Comparison of ENCODE assay signal across 8 cellular contexts in genomic region chr1:2314297-2314802, GRCh38.
DNase-seq lines count a peak whose midpoint lies in the region; ATAC-seq, FAIRE-seq and TF ChIP-seq lines count a peak whose summit lies in the region.

No MANE protein-coding gene starts in this region.

- no peaks in the 10 kb centered on the region for H3K27me3 Mint-ChIP-seq in CD8-positive, alpha-beta T cell (ENCODE audit: low read depth)

- H3K9me3 ChIP-seq in CD8-positive, alpha-beta T cell (ENCODE audit: low read length), result no peaks in the 10 kb centered on the region
- H3K9me3 ChIP-seq in keratinocyte (ENCODE audit: control insufficient read depth, low read depth, low read length), result no peaks in the 10 kb centered on the region

- TF ChIP-seq CTCF in CD8-positive, alpha-beta T cell (IDR thresholded peaks at IDR 0.05), result no peak
- TF ChIP-seq CTCF in keratinocyte (optimal IDR thresholded peaks at IDR 0.05 in 1 of 3, IDR thresholded peaks at IDR 0.05 in 1 of 3, conservative IDR thresholded peaks at IDR 0.05 in 1 of 3; ENCODE audit: extremely low read depth in 1 of 3, insufficient read depth in 2 of 3, low read length in 3 of 3), result no peak

- peak; percentile 6 for ATAC-seq in CD8-positive, alpha-beta T cell
- ATAC-seq in stimulated activated naive CD8-positive, alpha-beta T cell treated with anti-CD3 and anti-CD28 coated beads, Interleukin-15, Interleukin-2, amounts not matched to agents 100 U/mL and 50 U/mL, for 24 hours, result no peak
- ATAC-seq in GM21526 (IDR thresholded peaks at IDR 0.05; ENCODE audit: low FRiP score, unreplicated experiment) (no peak), GM21825 (IDR thresholded peaks at IDR 0.05; ENCODE audit: unreplicated experiment) (no peak)

- peak in 1 of 7 experiments; percentile 52 for DNase-seq in CD8-positive, alpha-beta T cell
- DNase-seq in HuH-7.5 (ENCODE audit: low spot score) (peak; percentile 90), cerebellar cortex (ENCODE audit: low spot score) (peak; percentile 37), keratinocyte (ENCODE audit: low read depth, low spot score) (peak; percentile 15)
- DNase-seq in stimulated activated naive CD8-positive, alpha-beta T cell treated with anti-CD3 and anti-CD28 coated beads, Interleukin-15, Interleukin-2, amounts not matched to agents 100 U/mL and 50 U/mL, for 24 hours, result peak; percentile 42
- DNase-seq in stimulated activated CD4-positive, alpha-beta T cell treated with anti-CD3 and anti-CD28 coated beads, Interleukin-2, amount 100 ng/mL, for 48 hours, result no peak

- dilution Hi-C loops in keratinocyte (cut with MboI; ENCODE audit: extremely low pct_ligation_motif_present, low sequenced_read_pairs), result no loop called here

- H3K4me3 Mint-ChIP-seq in CD8-positive, alpha-beta T cell, result no peak overlapping the region

- H3K27ac Mint-ChIP-seq in CD8-positive, alpha-beta T cell, result peak overlapping the region; percentile 90

- H3K9me3 Mint-ChIP-seq in CD8-positive, alpha-beta T cell, result no peaks in the 10 kb centered on the region

- peak overlapping the region; percentile 35 for H3K27ac ChIP-seq in CD8-positive, alpha-beta T cell (ENCODE audit: low read depth, low read length)
- no peak overlapping the region for H3K27ac ChIP-seq in keratinocyte (ENCODE audit: control insufficient read depth, insufficient read depth, low read length)

- H4K20me1 ChIP-seq in keratinocyte (ENCODE audit: control insufficient read depth, extremely low read depth, insufficient read depth, low read length), result no peaks in the 10 kb centered on the region

- peak overlapping the region; percentile 28 for H3K9ac ChIP-seq in keratinocyte (ENCODE audit: control insufficient read depth, extremely low read depth, insufficient read depth, low read length)

- FAIRE-seq in keratinocyte (lab: Jason Lieb, UNC), result no peak

- H3K9me1 ChIP-seq in keratinocyte (ENCODE audit: control insufficient read depth, extremely low read depth, insufficient read depth, low read length), result no peaks in the 10 kb centered on the region

- no peaks in the 10 kb centered on the region for H3K36me3 Mint-ChIP-seq in CD8-positive, alpha-beta T cell

- no peaks in the 10 kb centered on the region for H3K27me3 ChIP-seq in CD8-positive, alpha-beta T cell (ENCODE audit: insufficient read depth, low read length)
- H3K27me3 ChIP-seq in keratinocyte (ENCODE audit: control insufficient read depth, extremely low read depth, insufficient read depth, low read length), result no peaks in the 10 kb centered on the region

- no peak overlapping the region for H2AFZ ChIP-seq in keratinocyte (ENCODE audit: control insufficient read depth, low read length)

- peaks cover 35% of the 10 kb centered on the region for H3K4me1 Mint-ChIP-seq in CD8-positive, alpha-beta T cell (ENCODE audit: low read depth)

- CTCF ChIA-PET in CD8-positive, alpha-beta T cell (lab: Charles Lee), result interaction anchor here (0.7 to 1.8 kb wide), 4 partner anchors 50 to 200 kb away, joined by 3 to 13 read pairs (median 4); partner anchors contain the start of gene FAAP20

- intact Hi-C loops in CD8-positive, alpha-beta T cell (cut with DNase I, micrococcal nuclease), result loop anchor here (1.0 to 10.0 kb wide), 5 partner anchors 14 to 270 kb away; partner anchors contain the start of genes FAAP20 (in 1 of the 2), PANK4 (in 1 of the 2) and PRXL2B (in 1 of the 2)

- POLR2A ChIA-PET in CD8-positive, alpha-beta T cell (lab: Charles Lee), result interaction anchor here (1.3 to 3.8 kb wide), 6 partner anchors 14 to 119 kb away, joined by 4 to 20 read pairs (median 6); partner anchors contain the start of gene SKI

- H3K4me3 ChIP-seq in CD8-positive, alpha-beta T cell (ENCODE audit: low read depth, low read length), result peak overlapping the region; percentile 11
- H3K4me3 ChIP-seq in keratinocyte (ENCODE audit: control insufficient read depth in 2 of 3, extremely low read depth in 1 of 3, insufficient read depth in 2 of 3, low read depth in 1 of 3, low read length in 3 of 3), result peak overlapping the region; percentile 43 to 46 (median 44)

- peaks cover 74% of the 10 kb centered on the region for H3K4me1 ChIP-seq in CD8-positive, alpha-beta T cell (ENCODE audit: insufficient read depth, low read length)
- no peaks in the 10 kb centered on the region for H3K4me1 ChIP-seq in keratinocyte (ENCODE audit: control insufficient read depth, extremely low read depth, insufficient read depth, low read length)

- peak overlapping the region; percentile 37 for H3K4me2 ChIP-seq in keratinocyte (ENCODE audit: control insufficient read depth, extremely low read depth, insufficient read depth, low read depth, low read length)

- H3K36me3 ChIP-seq in CD8-positive, alpha-beta T cell (ENCODE audit: insufficient read depth, low read length), result no peaks in the 10 kb centered on the region
- no peaks in the 10 kb centered on the region for H3K36me3 ChIP-seq in keratinocyte (ENCODE audit: control insufficient read depth in 2 of 2, extremely low read depth in 1 of 2, insufficient read depth in 2 of 2, low read length in 2 of 2)

- H3K79me2 ChIP-seq in keratinocyte (ENCODE audit: control insufficient read depth, insufficient read depth, low read length), result no peaks in the 10 kb centered on the region

Comparison
In these comparisons a context has a peak if more than half of its experiments do, and no peak if none do; other contexts are left out.
1. DNase-seq: peak in HuH-7.5 (single experiment), cerebellar cortex (single experiment), keratinocyte (single experiment) and stimulated activated naive CD8-positive, alpha-beta T cell treated with anti-CD3 and anti-CD28 coated beads, Interleukin-15, Interleukin-2, amounts not matched to agents 100 U/mL and 50 U/mL, for 24 hours (single experiment); none in stimulated activated CD4-positive, alpha-beta T cell treated with anti-CD3 and anti-CD28 coated beads, Interleukin-2, amount 100 ng/mL, for 48 hours (0 of 2).